Comparison of ENCODE assay signal across 8 cellular contexts in genomic region chr15:41934843-41935242, GRCh38. TPM values are rescaled to one million over a fixed set of nuclear protein-coding genes. Genes with fewer than 3 reads are reported as not detected.
DNase-seq lines count a peak whose midpoint lies in the region; ATAC-seq and TF ChIP-seq lines count a peak whose summit lies in the region.

No MANE protein-coding gene starts in this region.

- ATAC-seq in lower lobe of right lung: peak; percentile 58 to 63

- no peaks in the 10 kb centered on the region for H3K9me3 Mint-ChIP-seq in CD8-positive, alpha-beta memory T cell

- in situ Hi-C loops in G401 (cut with HindIII; ENCODE audit: low sequenced_read_pairs): no loop called here

- H3K4me3 ChIP-seq in CD8-positive, alpha-beta memory T cell (ENCODE audit: low read length): peak overlapping the region; percentile 32
- H3K4me3 ChIP-seq in PC-9: no peak overlapping the region
- no peak overlapping the region for H3K4me3 ChIP-seq in lower lobe of right lung

- no peaks in the 10 kb centered on the region for H3K36me3 ChIP-seq in CD8-positive, alpha-beta memory T cell (ENCODE audit: insufficient read depth, low read length)
- H3K36me3 ChIP-seq in PC-9 (ENCODE audit: low read depth) (no peaks in the 10 kb centered on the region), lower lobe of right lung (peaks cover under 1% of the 10 kb centered on the region)

- intact Hi-C loops in PC-9 (cut with micrococcal nuclease; ENCODE audit: unreplicated experiment): loop anchor here (2.0 kb wide), 1 partner anchor 36 kb away; no protein-coding TSS in a partner anchor
- intact Hi-C loops in lower lobe of right lung (cut with DNase I): no loop called here

- peaks cover 46 to 56% (median 54%) of the 10 kb centered on the region in 3 donors for H3K4me1 Mint-ChIP-seq in CD8-positive, alpha-beta memory T cell

- H3K79me2 ChIP-seq in PC-9 (ENCODE audit: low read depth): no peaks in the 10 kb centered on the region

- H3K27me3 Mint-ChIP-seq in CD8-positive, alpha-beta memory T cell: no peaks in the 10 kb centered on the region

- H3F3A ChIP-seq in PC-9 (ENCODE audit: insufficient read depth, low read depth): peaks cover 17% of the 10 kb centered on the region

- H3K27ac ChIP-seq in CD8-positive, alpha-beta memory T cell (ENCODE audit: low read depth, low read length): peak overlapping the region; percentile 88
- H3K27ac ChIP-seq in PC-9 (peak overlapping the region; percentile 41), lower lobe of right lung (peak overlapping the region; percentile 77)

- peak overlapping the region; percentile 94 to 100 (median 100) for H3K27ac Mint-ChIP-seq in CD8-positive, alpha-beta memory T cell

- peaks cover 2% of the 10 kb centered on the region; the same call in 1 of the 2 replicates for H4K20me1 ChIP-seq in PC-9 (ENCODE audit: insufficient read depth)

- CTCF ChIA-PET in CD8-positive, alpha-beta memory T cell (lab: Charles Lee): interaction anchor here (5.2 to 7.9 kb wide), 3 partner anchors 32 to 161 kb away, joined by 54 to 68 read pairs (median 56); partner anchors contain the start of genes EHD4 and MAPKBP1
- CTCF ChIA-PET in PC-9 (lab: Charles Lee): no interaction called here

- H3K27me3 ChIP-seq in CD8-positive, alpha-beta memory T cell (ENCODE audit: insufficient read depth, low read length, poor library complexity, severe bottlenecking): no peaks in the 10 kb centered on the region
- H3K27me3 ChIP-seq in PC-9 (ENCODE audit: insufficient read depth, low read depth) (no peaks in the 10 kb centered on the region), lower lobe of right lung (ENCODE audit: low read depth) (no peaks in the 10 kb centered on the region)

- TF ChIP-seq CTCF in PC-9 (conservative IDR thresholded peaks at IDR 0.05) (no peak), lower lobe of right lung (IDR thresholded peaks at IDR 0.05) (no peak)

- POLR2A ChIA-PET in CD8-positive, alpha-beta memory T cell (lab: Charles Lee): interaction anchor here (0.6 to 1.4 kb wide), 2 partner anchors 33 to 38 kb away, joined by 4 to 6 read pairs; partner anchors contain the start of gene EHD4
- POLR2A ChIA-PET in PC-9 (lab: Charles Lee; ENCODE audit: unreplicated experiment): interaction anchor here (0.6 kb wide), 1 partner anchor 38 kb away, joined by 3 read pairs; no protein-coding TSS in a partner anchor

- peak; percentile 66 to 86 (median 74) for DNase-seq in CD8-positive, alpha-beta memory T cell
- DNase-seq in PC-9 (peak in 1 of 2 experiments; percentile 69), lower lobe of right lung (peak; percentile 54), G401 (ENCODE audit: low spot score) (no peak), LoVo (ENCODE audit: low spot score) (no peak), middle frontal gyrus (ENCODE audit: extremely low spot score, low spot score) (no peak)
- peak; percentile 72 for DNase-seq in activated effector memory CD4-positive, alpha-beta T cell treated with Interleukin-2 at 50 U/mL for 16 hours
- DNase-seq in stimulated activated CD8-positive, alpha-beta memory T cell treated with anti-CD3 and anti-CD28 coated beads, Interleukin-7, amount 100 ng/mL, for 4 hours (ENCODE audit: low read depth in 2 of 2): peak; percentile 59 to 70

- H2AFZ ChIP-seq in PC-9: no peak overlapping the region

- no peaks in the 10 kb centered on the region for H3K9me3 ChIP-seq in CD8-positive, alpha-beta memory T cell (ENCODE audit: low read length)
- H3K9me3 ChIP-seq in PC-9 (ENCODE audit: insufficient read depth, low read depth) (no peaks in the 10 kb centered on the region), lower lobe of right lung (no peaks in the 10 kb centered on the region)

- H3K36me3 Mint-ChIP-seq in CD8-positive, alpha-beta memory T cell: peaks cover 0 to 2% (median 1%) of the 10 kb centered on the region in 3 donors

- BruUV-seq in PC-9 (replicated peaks; lab: Mats Ljungman, UMichigan): no TSS peak

- peak overlapping the region; percentile 47 for H3K4me2 ChIP-seq in PC-9

- peaks cover 61% of the 10 kb centered on the region for H3K4me1 ChIP-seq in CD8-positive, alpha-beta memory T cell (ENCODE audit: insufficient read depth, low read length)
- peaks cover 45% of the 10 kb centered on the region for H3K4me1 ChIP-seq in PC-9 (replicated peaks; ENCODE audit: insufficient read depth)
- peaks cover 92% of the 10 kb centered on the region for H3K4me1 ChIP-seq in lower lobe of right lung

- H3K9me2 ChIP-seq in PC-9 (ENCODE audit: insufficient read depth): no peaks in the 10 kb centered on the region

- peak overlapping the region; percentile 68 to 89 (median 72) for H3K4me3 Mint-ChIP-seq in CD8-positive, alpha-beta memory T cell

RNA-seq across cellular contexts. Expression of gene EHD4, which starts 37.5 kb away (rescaled TPM):
- 10 to 100 TPM; 24.2 to 26.4 TPM for total RNA-seq in CD8-positive, alpha-beta memory T cell
- polyA plus RNA-seq in CD8-positive, alpha-beta memory T cell: 11.2 TPM
- 15.4 and 18.1 TPM in 2 replicates for total RNA-seq in PC-9 (2021)
- 35.0 TPM for total RNA-seq in lower lobe of right lung
- 7.3 and 8.8 TPM in 2 replicates for total RNA-seq in G401 (2014; rRNA removed; shearing (Covaris generic))

RNA-seq across cellular contexts. Expression of gene SPTBN5, which starts 41.0 kb away (rescaled TPM):
- total RNA-seq in CD8-positive, alpha-beta memory T cell: under 1 TPM; 0.31 to 0.39 TPM
- polyA plus RNA-seq in CD8-positive, alpha-beta memory T cell: not detected
- total RNA-seq in PC-9 (2021) (2.6 and 4.2 TPM in 2 replicates), lower lobe of right lung (2.1 TPM)
- total RNA-seq in G401 (2014; rRNA removed; shearing (Covaris generic)): 0.37 and 3.5 TPM in 2 replicates

Comparison
In these comparisons a context has a peak if more than half of its experiments do, and no peak if none do; other contexts are left out.
1. DNase-seq: peak in CD8-positive, alpha-beta memory T cell (5 of 5), activated effector memory CD4-positive, alpha-beta T cell treated with Interleukin-2 at 50 U/mL for 16 hours (single experiment), lower lobe of right lung (single experiment) and stimulated activated CD8-positive, alpha-beta memory T cell treated with anti-CD3 and anti-CD28 coated beads, Interleukin-7, amount 100 ng/mL, for 4 hours (2 of 2); none in G401 (single experiment), LoVo (single experiment) and middle frontal gyrus (single experiment).
2. Peak in every context shown above with its lines, with median percentiles within 50 percentile points of each other: H3K27ac ChIP-seq.